Comparison of ENCODE assay signal across 14 cellular contexts in the genomic region with DNA sequence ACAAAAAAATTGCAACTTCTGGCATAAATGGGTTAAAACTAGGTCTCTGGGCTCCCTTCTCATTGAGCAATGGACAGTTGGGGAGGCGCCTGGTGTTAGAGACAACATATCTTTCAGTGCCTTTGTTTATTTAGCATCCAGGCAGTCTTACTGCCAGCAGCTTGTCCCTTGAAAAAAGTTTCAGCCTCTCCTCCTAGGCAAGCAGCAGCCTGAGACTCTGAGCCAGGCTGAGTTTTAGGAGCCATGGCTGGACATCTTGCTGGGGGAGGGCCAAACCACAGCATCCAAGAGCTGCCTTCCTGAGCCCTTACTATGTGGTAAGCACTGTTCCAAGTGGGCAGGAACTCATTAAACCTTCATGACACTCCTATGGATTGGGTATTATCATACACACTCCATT. TPM values are rescaled to one million over a fixed set of nuclear protein-coding genes. Genes with fewer than 3 reads are reported as not detected.
A peak's percentile ranks its signal among the peaks of the same experiment; 100 is the strongest.
DNase-seq lines count a peak whose midpoint lies in the region; ATAC-seq and TF ChIP-seq lines count a peak whose summit lies in the region.
"Had no signal": no experiment of that assay in that cellular context is flagged by ENCODE, and none has a peak within 500 bp of the region (broad histone marks: within the 10 kb centered on the region; RNA-seq: fewer than 3 reads in every experiment).

No MANE protein-coding gene starts in this region.

- TF ChIP-seq CTCF in mucosa of descending colon (IDR thresholded peaks at IDR 0.05): no peak

- H3K36me3 ChIP-seq in mucosa of descending colon (ENCODE audit: low read depth): no peaks in the 10 kb centered on the region
- H3K36me3 ChIP-seq: adrenal gland, BLaER1 had no signal

- DNase-seq in DMS79 (lab: John Stamatoyannopoulos, UW) (peak; percentile 50), MV-4-11 (lab: John Stamatoyannopoulos, UW) (peak; percentile 48), fibroblast of gingiva (ENCODE audit: low read depth) (peak; percentile 85), mucosa of descending colon (peak in 2 of 3 donors; percentile 31 to 42), NCI-H510A (lab: John Stamatoyannopoulos, UW) (no peak), anterior cingulate cortex (lab: John Stamatoyannopoulos, UW) (no peak), NCI-H2196 (lab: John Stamatoyannopoulos, UW; ENCODE audit: unreplicated experiment) (no peak)
- DNase-seq: activated CD4-positive, alpha-beta T cell treated with anti-CD3 and anti-CD28 coated beads, Interleukin-2, amount 50 U/mL, for 48 hours; adrenal gland; head of caudate nucleus; NCI-H748 treated with DMSO at 0.1 percent for 48 hours had no signal

- ATAC-seq in mucosa of descending colon: peak; percentile 54
- ATAC-seq in GM19324 (IDR thresholded peaks at IDR 0.05; ENCODE audit: low FRiP score, unreplicated experiment): no peak
- ATAC-seq: Panc1 had no signal

- no peaks in the 10 kb centered on the region for H3K9me3 ChIP-seq in mucosa of descending colon
- H3K9me3 ChIP-seq: adrenal gland, BLaER1 had no signal

- no peak overlapping the region for H3K4me3 ChIP-seq in mucosa of descending colon
- H3K4me3 ChIP-seq: adrenal gland, BLaER1 had no signal

- peaks cover 20% of the 10 kb centered on the region for H3K4me1 ChIP-seq in mucosa of descending colon (ENCODE audit: low read depth)
- H3K4me1 ChIP-seq: adrenal gland had no signal

- intact Hi-C loops in mucosa of descending colon (cut with DNase I, micrococcal nuclease): loop anchor here in 1 of 2 donors (10.0 kb wide), 1 partner anchor 103 kb away; no protein-coding TSS in a partner anchor

RNA-seq across cellular contexts. Expression of a gene that starts 10.1 kb away (rescaled TPM):
- 10 to 100 TPM; 17.7 to 48.0 (median 29.0) TPM for total RNA-seq in mucosa of descending colon

Comparison
In these comparisons a context has a peak if more than half of its experiments do, and no peak if none do; other contexts are left out.
1. DNase-seq: peak in DMS79 (single experiment), MV-4-11 (single experiment), fibroblast of gingiva (single experiment) and mucosa of descending colon (2 of 3); none in NCI-H510A (single experiment), anterior cingulate cortex (0 of 58) and NCI-H2196 (single experiment).